ENCODE assay signal across 8 cellular contexts in genomic region chr11:74466916-74467885, GRCh38. TPM values are rescaled to one million over a fixed set of nuclear protein-coding genes. Genes with fewer than 3 reads are reported as not detected.
DNase-seq lines count a peak whose midpoint lies in the region; ATAC-seq and TF ChIP-seq lines count a peak whose summit lies in the region.
"Had no signal": no experiment of that assay in that cellular context is flagged by ENCODE, and none has a peak within 500 bp of the region (broad histone marks: within the 10 kb centered on the region; RNA-seq: fewer than 3 reads in every experiment).

Gene KCNE3, minus strand, starts transcription at chr11:74467549. Its CDS starts 9,986 bp downstream, at chr11:74457563.

- H3F3A ChIP-seq in SK-N-SH (replicated peaks; ENCODE audit: insufficient read depth), result no peaks in the 10 kb centered on the region

- TF ChIP-seq CTCF in thyroid gland (IDR thresholded peaks at IDR 0.05), result no peak
- no peak for TF ChIP-seq CTCF in SK-N-SH (IDR thresholded peaks at IDR 0.05)

- POLR2A ChIA-PET in SK-N-SH (lab: Yijun Ruan, JAX), result no interaction called here

- H3K4me3 ChIP-seq in mesodermal cell (ENCODE audit: extremely low read depth, insufficient read depth, low read length, poor library complexity, severe bottlenecking) (peak within 1 kb of the TSS; percentile 39), thyroid gland (replicated peaks in 1 of 3) (peak within 1 kb of the TSS; percentile 17 to 44 (median 22)), SK-N-SH (ENCODE audit: low read depth in 2 of 2, low read length in 1 of 2) (no peak within 1 kb of the TSS)

- intact Hi-C loops in thyroid gland (cut with DNase I), result no loop called here

- 20 to 24% methylated on average over 42 to 50 of the region's 62 CpGs for WGBS in mesodermal cell (ENCODE audit: insufficient coverage in 2 of 2), 2 experiments
- 8 to 14% methylated on average over 25 to 27 of the region's 62 CpGs for WGBS in thyroid gland, 2 donors
- 79% methylated on average over 52 of the region's 62 CpGs for WGBS in SK-N-SH (ENCODE audit: low lambda C conversion rate)

- CTCF ChIA-PET in SK-N-SH (lab: Yijun Ruan, JAX), result interaction anchor here (1.2 to 1.8 kb wide), 4 partner anchors 14 to 104 kb away, joined by 3 to 9 read pairs (median 4); no protein-coding TSS in a partner anchor

- H3K9ac ChIP-seq in SK-N-SH, result no peak within 1 kb of the TSS

- peak in 1 of 2 donors; percentile 32 for TF ChIP-seq POLR2A in thyroid gland (IDR thresholded peaks at IDR 0.05)

- peaks cover 9% of the 10 kb centered on the region for H3K4me1 ChIP-seq in mesodermal cell (ENCODE audit: control insufficient read depth, insufficient read depth, low read length, poor library complexity, severe bottlenecking)
- H3K4me1 ChIP-seq in thyroid gland, result peaks cover 17 to 18% of the 10 kb centered on the region in 2 donors
- H3K4me1 ChIP-seq in SK-N-SH (ENCODE audit: control insufficient read depth in 1 of 2, insufficient read depth in 2 of 2, low read depth in 1 of 2, low read length in 1 of 2), result peaks cover 0 to 2% of the 10 kb centered on the region in 2 experiments; a peak in 2 of 4 replicates

- no peaks in the 10 kb centered on the region for H3K9me2 ChIP-seq in SK-N-SH

- no peak for TF ChIP-seq RAD21 in SK-N-SH (IDR thresholded peaks at IDR 0.05; ENCODE audit: low read length)

- no peak within 1 kb of the TSS for H2AFZ ChIP-seq in SK-N-SH (ENCODE audit: low read depth)

- H4K20me1 ChIP-seq in SK-N-SH (ENCODE audit: insufficient read depth), result no peaks in the 10 kb centered on the region

- H3K27me3 ChIP-seq in thyroid gland, result no peaks in the 10 kb centered on the region
- no peaks in the 10 kb centered on the region; the same call in 1 of the 2 replicates for H3K27me3 ChIP-seq in SK-N-SH (ENCODE audit: insufficient read depth)

- no peak within 1 kb of the TSS for H3K27ac ChIP-seq in mesodermal cell (ENCODE audit: low read depth, low read length, severe bottlenecking)
- peak within 1 kb of the TSS; percentile 8 to 59 (median 53) for H3K27ac ChIP-seq in thyroid gland
- H3K27ac ChIP-seq in SK-N-SH (ENCODE audit: low read depth in 2 of 2, low read length in 1 of 2), result no peak within 1 kb of the TSS

- no peaks in the 10 kb centered on the region for H3K79me2 ChIP-seq in SK-N-SH (ENCODE audit: insufficient read depth)

- H3K9me3 ChIP-seq in mesodermal cell (ENCODE audit: control insufficient read depth, low read length) (no peaks in the 10 kb centered on the region), thyroid gland (no peaks in the 10 kb centered on the region), SK-N-SH (no peaks in the 10 kb centered on the region)

- H3K4me2 ChIP-seq in SK-N-SH, result no peak within 1 kb of the TSS

- ATAC-seq in esophagus mucosa (peak; percentile 51), HG02610 (IDR thresholded peaks at IDR 0.05; ENCODE audit: unreplicated experiment) (no peak)

- DNase-seq in NOMO-1 treated with DMSO at 0.1 percent for 48 hours (lab: John Stamatoyannopoulos, UW; ENCODE audit: unreplicated experiment) (peak; percentile 26), thyroid gland (peak; percentile 67 to 73), SK-N-SH (no peak), DMS153 (lab: John Stamatoyannopoulos, UW) (no peak)
- DNase-seq: SHP77 treated with DMSO at 0.1 percent for 48 hours had no signal

- H3K36me3 ChIP-seq in mesodermal cell (ENCODE audit: control insufficient read depth, insufficient read depth, low read length) (peaks cover 5% of the 10 kb centered on the region), thyroid gland (no peaks in the 10 kb centered on the region), SK-N-SH (replicated peaks in 1 of 2; ENCODE audit: control insufficient read depth in 1 of 2, insufficient read depth in 2 of 2, low read length in 1 of 2) (no peaks in the 10 kb centered on the region)

- TF ChIP-seq EP300 in SK-N-SH (IDR thresholded peaks at IDR 0.05; ENCODE audit: borderline replicate concordance in 1 of 2, low read depth in 1 of 2, low read length in 1 of 2), result no peak

TF ChIP-seq in SK-N-SH, 30 proteins besides CTCF, POLR2A, EP300 and RAD21:
- TF ChIP-seq USF1 (IDR thresholded peaks at IDR 0.05; ENCODE audit: borderline replicate concordance, low read depth) (no peak), GABPA (IDR thresholded peaks at IDR 0.05; ENCODE audit: low read depth) (no peak), POLR2AphosphoS5 (IDR thresholded peaks at IDR 0.05; ENCODE audit: low read depth, low read length) (no peak), RXRA (IDR thresholded peaks at IDR 0.05; ENCODE audit: borderline replicate concordance, low read depth) (no peak), JUND (IDR thresholded peaks at IDR 0.05) (no peak), RFX5 (IDR thresholded peaks at IDR 0.05; ENCODE audit: low read length) (no peak), RCOR1 (IDR thresholded peaks at IDR 0.05; ENCODE audit: low read length) (no peak), FOSL2 (IDR thresholded peaks at IDR 0.05; ENCODE audit: borderline replicate concordance, low read depth) (no peak), USF2 (IDR thresholded peaks at IDR 0.05; ENCODE audit: borderline replicate concordance, low read depth, low read length) (no peak), TCF12 (IDR thresholded peaks at IDR 0.05) (no peak), NFIC (IDR thresholded peaks at IDR 0.05; ENCODE audit: borderline replicate concordance) (no peak), IRF3 (IDR thresholded peaks at IDR 0.05; ENCODE audit: low read depth, low read length) (no peak), CHD2 (IDR thresholded peaks at IDR 0.05; ENCODE audit: low read length, partially characterized antibody) (no peak), MEF2A (IDR thresholded peaks at IDR 0.05; ENCODE audit: borderline replicate concordance, low read depth) (no peak)

RNA-seq across cellular contexts. Expression of gene KCNE3, which starts in this region (rescaled TPM):
- total RNA-seq in esophagus mucosa, result 2.5 TPM
- 6.2 TPM for polyA plus RNA-seq in mesodermal cell (2013, experiment 1 of 2)
- 5.9 TPM for polyA plus RNA-seq in mesodermal cell (2013, experiment 2 of 2)
- total RNA-seq in thyroid gland, result 1 to 10 TPM; 3.9 to 7.9 (median 5.7) TPM
- not detected in 2 replicates for polyA plus RNA-seq in SK-N-SH (2012; rRNA removed)
- polyA plus RNA-seq in SK-N-SH (2012; cell fraction: cytosol; rRNA removed), result not detected in 2 replicates
- polyA plus RNA-seq in SK-N-SH (2012; cell fraction: nucleus; rRNA removed), result not detected in 2 replicates

Comparison
In these comparisons a context has a peak if more than half of its experiments do, and no peak if none do; other contexts are left out.
1. DNase-seq: peak in NOMO-1 treated with DMSO at 0.1 percent for 48 hours (single experiment) and thyroid gland (2 of 2); none in SK-N-SH (single experiment) and DMS153 (single experiment).
2. H3K27ac ChIP-seq: peak in thyroid gland (3 of 3); none in mesodermal cell (single experiment) and SK-N-SH (0 of 2).
3. H3K4me3 ChIP-seq: peak in mesodermal cell (single experiment) and thyroid gland (3 of 3); none in SK-N-SH (0 of 2).